Comparison of ENCODE assay signal across 19 cellular contexts in genomic region chr2:151841025-151841424, GRCh38. TPM values are rescaled to one million over a fixed set of nuclear protein-coding genes. Genes with fewer than 3 reads are reported as not detected.
DNase-seq lines count a peak whose midpoint lies in the region; ATAC-seq, FAIRE-seq and TF ChIP-seq lines count a peak whose summit lies in the region.
"Had no signal": no experiment of that assay in that cellular context is flagged by ENCODE, and none has a peak within 500 bp of the region (broad histone marks: within the 10 kb centered on the region; RNA-seq: fewer than 3 reads in every experiment).

No MANE protein-coding gene starts in this region.

- H3K4me2 ChIP-seq in MM.1S (ENCODE audit: low read depth, low read length) (peak overlapping the region; percentile 54; the same call in 1 of the 2 replicates), OCI-LY3 (ENCODE audit: low read length) (peak overlapping the region; percentile 61)
- H3K4me2 ChIP-seq: A549 had no signal

- peak; percentile 1 for ATAC-seq in GM19035 (IDR thresholded peaks at IDR 0.05; ENCODE audit: unreplicated experiment)
- ATAC-seq: A549, Right ventricle myocardium inferior had no signal

- 71 to 100% methylated on average over 2 of the region's 2 CpGs for WGBS in esophagus squamous epithelium, 2 donors

- peaks cover 25% of the 10 kb centered on the region for H3F3A ChIP-seq in MM.1S (ENCODE audit: insufficient read depth, low read length)

- peaks cover 49% of the 10 kb centered on the region for H3K4me1 ChIP-seq in MM.1S (ENCODE audit: low read length)
- peaks cover 41% of the 10 kb centered on the region for H3K4me1 ChIP-seq in OCI-LY3 (ENCODE audit: low read length)
- H3K4me1 ChIP-seq in esophagus squamous epithelium: peaks cover 0 to 17% (median 0%) of the 10 kb centered on the region in 3 donors
- H3K4me1 ChIP-seq: A549, Peyer's patch had no signal

- DNase-seq in MM.1S (no peak), esophagus squamous epithelium (lab: John Stamatoyannopoulos, UW) (no peak), hippocampal formation (lab: John Stamatoyannopoulos, UW) (no peak), UCSD-AML1 (lab: John Stamatoyannopoulos, UW; ENCODE audit: unreplicated experiment) (no peak), MG63 (no peak), GM12892 (ENCODE audit: insufficient read length) (no peak)
- DNase-seq: DND-41, H9, NCI-H1436 treated with DMSO at 0.1 percent for 48 hours, NCI-H2029 treated with DMSO at 0.1 percent for 48 hours, NCI-H526 treated with DMSO at 0.1 percent for 48 hours, Peyer's patch had no signal

- H3K9ac ChIP-seq in MM.1S (ENCODE audit: low read length) (peak overlapping the region; percentile 9; the same call in 1 of the 2 replicates), OCI-LY3 (ENCODE audit: low read length) (no peak overlapping the region)
- H3K9ac ChIP-seq: BLaER1 treated with 17β-estradiol and CSF1 and Interleukin-3, amounts not matched to agents 10 nM and 100 nM had no signal

- H3K9me3 ChIP-seq in MM.1S (replicated peaks; ENCODE audit: insufficient read depth, low read length): no peaks in the 10 kb centered on the region
- no peaks in the 10 kb centered on the region for H3K9me3 ChIP-seq in OCI-LY3 (ENCODE audit: insufficient read depth, low read length)
- no peaks in the 10 kb centered on the region for H3K9me3 ChIP-seq in esophagus squamous epithelium
- H3K9me3 ChIP-seq in MG63: no peaks in the 10 kb centered on the region
- H3K9me3 ChIP-seq: A549; BLaER1 treated with 17β-estradiol and CSF1 and Interleukin-3, amounts not matched to agents 10 nM and 100 nM; Peyer's patch had no signal

- H3K27me3 ChIP-seq in MM.1S (replicated peaks; ENCODE audit: insufficient read depth, low read length): no peaks in the 10 kb centered on the region
- H3K27me3 ChIP-seq in OCI-LY3 (ENCODE audit: low read depth, low read length): peaks cover 70% of the 10 kb centered on the region
- no peaks in the 10 kb centered on the region for H3K27me3 ChIP-seq in esophagus squamous epithelium
- H3K27me3 ChIP-seq in MG63: peaks cover 12% of the 10 kb centered on the region
- H3K27me3 ChIP-seq: BLaER1 treated with 17β-estradiol and CSF1 and Interleukin-3, amounts not matched to agents 10 nM and 100 nM; Peyer's patch had no signal

- no peak for FAIRE-seq in GM12892 (lab: Jason Lieb, UNC)
- FAIRE-seq: A549, G401.6 had no signal

- H2AFZ ChIP-seq in MM.1S (ENCODE audit: low read length) (no peak overlapping the region; the same call in 1 of the 2 replicates), OCI-LY3 (ENCODE audit: low read depth, low read length) (no peak overlapping the region)

- intact Hi-C loops in esophagus squamous epithelium (cut with DNase I): no loop called here

- no peaks in the 10 kb centered on the region for H3K9me2 ChIP-seq in MM.1S (replicated peaks; ENCODE audit: insufficient read depth, low read length)

- TF ChIP-seq CTCF in MM.1S (IDR thresholded peaks at IDR 0.05; ENCODE audit: low read length): no peak
- no peak for TF ChIP-seq CTCF in OCI-LY3 (IDR thresholded peaks at IDR 0.05; ENCODE audit: low read depth, low read length)
- TF ChIP-seq CTCF in esophagus squamous epithelium (IDR thresholded peaks at IDR 0.05): no peak

- no peak for TF ChIP-seq POLR2A in esophagus squamous epithelium (IDR thresholded peaks at IDR 0.05)
- no peak for TF ChIP-seq POLR2A in GM12892 (IDR thresholded peaks at IDR 0.05; ENCODE audit: low read depth, low read length)

- H3K4me3 ChIP-seq in MM.1S (ENCODE audit: low read length) (no peak overlapping the region), OCI-LY3 (ENCODE audit: low read length) (no peak overlapping the region), esophagus squamous epithelium (no peak overlapping the region), MG63 (no peak overlapping the region)
- H3K4me3 ChIP-seq: A549; BLaER1 treated with 17β-estradiol and CSF1 and Interleukin-3, amounts not matched to agents 10 nM and 100 nM; Peyer's patch; SK-N-MC had no signal

- no peaks in the 10 kb centered on the region for H3K36me3 ChIP-seq in MM.1S (replicated peaks; ENCODE audit: insufficient read depth, low read length)
- H3K36me3 ChIP-seq in OCI-LY3 (replicated peaks; ENCODE audit: low read depth, low read length): no peaks in the 10 kb centered on the region
- H3K36me3 ChIP-seq in esophagus squamous epithelium: no peaks in the 10 kb centered on the region
- no peaks in the 10 kb centered on the region for H3K36me3 ChIP-seq in MG63
- H3K36me3 ChIP-seq: BLaER1 treated with 17β-estradiol and CSF1 and Interleukin-3, amounts not matched to agents 10 nM and 100 nM; Peyer's patch had no signal

- H3K27ac ChIP-seq in MM.1S (ENCODE audit: low read length) (peak overlapping the region; percentile 76), OCI-LY3 (ENCODE audit: low read length) (no peak overlapping the region), esophagus squamous epithelium (peak overlapping the region; percentile 37 to 84 (median 52))
- H3K27ac ChIP-seq: A549, Peyer's patch, SK-N-MC had no signal

- H4K20me1 ChIP-seq in MM.1S (ENCODE audit: insufficient read depth, low read length) (no peaks in the 10 kb centered on the region), OCI-LY3 (ENCODE audit: insufficient read depth, low read length) (peaks cover 10% of the 10 kb centered on the region)
- H4K20me1 ChIP-seq: BLaER1 treated with 17β-estradiol and CSF1 and Interleukin-3, amounts not matched to agents 10 nM and 100 nM had no signal

- no peaks in the 10 kb centered on the region for H3K79me2 ChIP-seq in MM.1S (ENCODE audit: low read length)
- H3K79me2 ChIP-seq in OCI-LY3 (ENCODE audit: low read length): no peaks in the 10 kb centered on the region

RNA-seq across cellular contexts. Expression of gene ARL5A, which starts 12.8 kb away (rescaled TPM):
- 10 to 100 TPM; 41.8 to 81.5 (median 47.2) TPM for total RNA-seq in esophagus squamous epithelium
- total RNA-seq in MG63 (2014; rRNA removed; shearing (Covaris generic); ENCODE audit: low replicate concordance): 36.8 and 65.2 TPM in 2 replicates
- polyA plus RNA-seq in GM12892 (2012; ENCODE audit: missing spikeins): 55.2 TPM
